In genomic region chr9:129486496-129487306, GRCh38 we compare ENCODE assay signal across 8 cellular contexts.
DNase-seq lines count a peak whose midpoint lies in the region; ATAC-seq, FAIRE-seq and TF ChIP-seq lines count a peak whose summit lies in the region.

No MANE protein-coding gene starts in this region.

- intact Hi-C loops in right cardiac atrium (cut with DNase I) = loop anchor here in 3 of 4 donors (5.0 to 10.0 kb wide), 4 partner anchors 152 to 342 kb away; partner anchors contain the start of gene IER5L (in 1 of the 3)

- no peaks in the 10 kb centered on the region for H3K27me3 ChIP-seq in right cardiac atrium (ENCODE audit: control insufficient read depth, insufficient read depth)
- H3K27me3 ChIP-seq in skeletal muscle tissue (ENCODE audit: control insufficient read depth in 3 of 3, insufficient read depth in 3 of 3, low read length in 3 of 3) = no peaks in the 10 kb centered on the region

- H3K27ac ChIP-seq in adipose tissue (ENCODE audit: low read depth, low read length) (peak overlapping the region; percentile 99), right cardiac atrium (ENCODE audit: low read length) (peak overlapping the region; percentile 86), skeletal muscle tissue (ENCODE audit: low read depth, low read length) (peak overlapping the region; percentile 100)

- H3K9me3 ChIP-seq in right cardiac atrium (ENCODE audit: control insufficient read depth, low read length) (no peaks in the 10 kb centered on the region), skeletal muscle tissue (ENCODE audit: control insufficient read depth in 3 of 3, low read length in 3 of 3) (no peaks in the 10 kb centered on the region)

- peak overlapping the region in 2 of 3 donors; percentile 79 to 91 for H3K9ac ChIP-seq in skeletal muscle tissue (ENCODE audit: low read depth in 1 of 3, low read length in 3 of 3)

- FAIRE-seq in GM12892 (lab: Jason Lieb, UNC) = no peak

- ATAC-seq in right cardiac atrium = peak; percentile 45 to 54

- H3K36me3 ChIP-seq in skeletal muscle tissue (ENCODE audit: control insufficient read depth in 3 of 3, insufficient read depth in 3 of 3, low read length in 3 of 3) = peaks cover 0 to 7% (median 0%) of the 10 kb centered on the region in 3 donors

- DNase-seq in GOT3 (lab: John Stamatoyannopoulos, UW) (peak; percentile 24), right cardiac atrium (peak; percentile 94 to 96 (median 95)), NCI-H446 (lab: John Stamatoyannopoulos, UW) (no peak), GM12892 (ENCODE audit: insufficient read length) (no peak), NCI-H146 (lab: John Stamatoyannopoulos, UW) (no peak)
- DNase-seq in activated effector memory CD4-positive, alpha-beta T cell treated with Interleukin-2 at 50 U/mL for 16 hours = no peak

- H3K4me1 ChIP-seq in right cardiac atrium (ENCODE audit: control insufficient read depth, insufficient read depth, low read length) (peaks cover 29% of the 10 kb centered on the region), skeletal muscle tissue (ENCODE audit: control insufficient read depth in 3 of 3, insufficient read depth in 3 of 3, low read length in 3 of 3) (peaks cover 70 to 77% (median 76%) of the 10 kb centered on the region in 3 donors)

- H3K4me3 ChIP-seq in right cardiac atrium (ENCODE audit: low read length) (no peak overlapping the region), skeletal muscle tissue (ENCODE audit: low read length in 3 of 3) (peak overlapping the region in 1 of 3 donors; percentile 6)

- WGBS in adipose tissue, 3 donors = 54 to 73% (median 67%) methylated on average over 13 of the region's 13 CpGs
- 50% methylated on average over 13 of the region's 13 CpGs for WGBS in right cardiac atrium

- no peak for TF ChIP-seq POLR2A in GM12892 (IDR thresholded peaks at IDR 0.05; ENCODE audit: low read depth, low read length)

Comparison
In these comparisons a context has a peak if more than half of its experiments do, and no peak if none do; other contexts are left out.
1. DNase-seq: peak in GOT3 (single experiment) and right cardiac atrium (3 of 3); none in NCI-H446 (0 of 2), GM12892 (single experiment), NCI-H146 (single experiment) and activated effector memory CD4-positive, alpha-beta T cell treated with Interleukin-2 at 50 U/mL for 16 hours (single experiment).
2. Peak in every context shown above with its lines, with median percentiles within 50 percentile points of each other: H3K27ac ChIP-seq.